ENCODE assay signal across 2 cellular contexts in the genomic region with DNA sequence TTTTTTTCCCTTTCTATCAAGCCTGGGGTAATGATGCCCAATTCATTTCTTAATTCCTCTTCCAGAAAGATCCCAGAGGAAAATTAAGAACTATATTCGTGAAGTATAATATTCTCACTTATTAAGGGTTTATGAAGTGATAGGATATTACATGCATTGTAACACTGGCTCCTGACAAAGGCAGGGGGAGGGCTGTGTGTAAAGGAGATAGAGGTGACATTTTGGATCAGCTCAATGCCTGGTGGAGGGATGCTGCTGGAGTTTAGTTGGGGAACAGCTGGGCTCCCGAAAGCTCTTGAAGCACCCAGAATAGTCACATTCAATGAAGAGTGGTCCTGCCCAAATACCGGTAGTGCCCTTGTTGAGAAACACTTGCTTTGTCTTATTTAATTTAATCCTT.
A peak's percentile ranks its signal among the peaks of the same experiment; 100 is the strongest.
TF ChIP-seq lines count a peak whose summit lies in the region.

No MANE protein-coding gene starts in this region.

TF ChIP-seq in GM23338, 12 proteins besides CTCF, POLR2A, EP300 and RAD21:
- TF ChIP-seq EZH2 (IDR thresholded peaks at IDR 0.05; ENCODE audit: low read depth, unreplicated experiment) (no peak), JUNB (IDR thresholded peaks at IDR 0.05; ENCODE audit: unreplicated experiment) (no peak), ZNF114 (CRISPR knock-in tag; IDR thresholded peaks at IDR 0.05) (no peak), REST (IDR thresholded peaks at IDR 0.05; ENCODE audit: unreplicated experiment) (no peak), ZNF331 (CRISPR knock-in tag; IDR thresholded peaks at IDR 0.05; ENCODE audit: low read depth) (no peak)
TF ChIP-seq in GM23338: peak in this region for 0.

TF ChIP-seq in liver, 16 proteins besides CTCF, POLR2A, EP300 and RAD21:
- TF ChIP-seq JUND (IDR thresholded peaks at IDR 0.05) (no peak), FOXA2 (IDR thresholded peaks at IDR 0.05) (no peak), YY1 (IDR thresholded peaks at IDR 0.05) (peak; percentile 23), REST (IDR thresholded peaks at IDR 0.05) (no peak), HNF4G (IDR thresholded peaks at IDR 0.05) (no peak), FOXA1 (IDR thresholded peaks at IDR 0.05) (no peak)
TF ChIP-seq in liver: peak in this region for 1.
